Comparison of ENCODE assay signal across 23 cellular contexts in the genomic region with DNA sequence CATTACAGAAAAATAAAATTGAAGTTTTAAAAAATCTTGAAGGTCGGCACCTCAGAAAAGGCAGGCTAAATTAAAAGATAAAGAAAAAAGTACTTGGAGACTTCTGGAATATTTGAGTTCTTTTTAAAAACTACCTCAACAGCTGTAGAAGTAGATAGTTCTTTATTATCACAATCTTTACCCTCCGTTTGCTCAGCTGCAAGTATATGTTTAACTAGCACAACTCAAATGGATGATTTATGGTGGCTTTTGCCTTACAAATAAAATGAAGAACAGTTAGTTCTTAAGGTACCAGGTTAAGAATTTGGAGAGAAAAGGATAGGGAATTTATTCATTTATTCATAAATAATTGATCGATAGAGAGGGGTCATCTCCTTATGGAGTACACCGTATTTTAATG.
"Had no signal": no experiment of that assay in that cellular context is flagged by ENCODE, and none has a peak within 500 bp of the region (broad histone marks: within the 10 kb centered on the region; RNA-seq: fewer than 3 reads in every experiment).

No MANE protein-coding gene starts in this region.

- H3K27ac ChIP-seq: foreskin keratinocyte, left ventricle myocardium inferior, parathyroid adenoma, right lobe of liver, stomach, suprapubic skin, tibial nerve had no signal

- H3K36me3 ChIP-seq: right lobe of liver, stomach, suprapubic skin had no signal

- H3K4me1 Mint-ChIP-seq: activated CD4-positive, alpha-beta T cell treated with anti-CD3 and anti-CD28 coated beads, Interleukin-2, amount 10 ng/mL, durations not matched to agents 24 days and 14 days; activated CD8-positive, alpha-beta memory T cell treated with anti-CD3 and anti-CD28 coated beads, Interleukin-2, amount 10 ng/mL, durations not matched to agents 7 days and 5 days; activated naive CD4-positive, alpha-beta T cell treated with anti-CD3 and anti-CD28 coated beads, Interleukin-2, amount 10 ng/mL, durations not matched to agents 7 days and 5 days; T-helper 17 cell had no signal

- ATAC-seq: activated CD4-positive, CD25-positive, alpha-beta regulatory T cell treated with anti-CD3 and anti-CD28 coated beads, Interleukin-2, amount 50 U/mL, for 24 hours; activated CD8-positive, alpha-beta memory T cell treated with anti-CD3 and anti-CD28 coated beads, Interleukin-2, amount 10 ng/mL, durations not matched to agents 7 days and 5 days; activated CD8-positive, alpha-beta T cell treated with anti-CD3 and anti-CD28 coated beads for 36 hours; foreskin keratinocyte; stimulated activated effector memory CD8-positive, alpha-beta T cell treated with anti-CD3 and anti-CD28 coated beads, Interleukin-12 subunit alpha, Interleukin-12 subunit beta, amount 100 ng/mL, for 72 hours; T-helper 17 cell had no signal

- H3K4me1 ChIP-seq: parathyroid adenoma, right lobe of liver, stomach, tibial nerve had no signal

- H3K9me3 ChIP-seq: suprapubic skin had no signal

- DNase-seq: activated CD8-positive, alpha-beta memory T cell treated with anti-CD3 and anti-CD28 coated beads, Interleukin-2, amount 10 ng/mL, durations not matched to agents 7 days and 5 days; activated effector memory CD4-positive, alpha-beta T cell treated with anti-CD3 and anti-CD28 coated beads, Interleukin-2, amount 50 U/mL, for 16 hours; activated T-cell treated with anti-CD3 and anti-CD28 coated beads for 4 hours; effector CD4-positive, alpha-beta T cell; foreskin keratinocyte; hippocampal formation; kidney glomerular epithelial cell; left ventricle myocardium inferior; nephron progenitor cell; right lobe of liver; stimulated activated CD4-positive, alpha-beta T cell treated with anti-CD3 and anti-CD28 coated beads, Interleukin-2, amount 100 ng/mL, for 24 hours; stomach; T-helper 17 cell had no signal

- H3K4me3 ChIP-seq: left ventricle myocardium inferior, right lobe of liver, skin epidermis, stomach, suprapubic skin, tibial nerve had no signal

- H3K27me3 ChIP-seq: foreskin keratinocyte, right lobe of liver, stomach, suprapubic skin, tibial nerve had no signal

- H3K4me3 Mint-ChIP-seq: activated CD4-positive, alpha-beta T cell treated with anti-CD3 and anti-CD28 coated beads, Interleukin-2, amount 10 ng/mL, durations not matched to agents 24 days and 14 days; activated CD8-positive, alpha-beta memory T cell treated with anti-CD3 and anti-CD28 coated beads, Interleukin-2, amount 10 ng/mL, durations not matched to agents 7 days and 5 days; activated CD8-positive, alpha-beta T cell treated with anti-CD3 and anti-CD28 coated beads for 36 hours; activated naive CD4-positive, alpha-beta T cell treated with anti-CD3 and anti-CD28 coated beads, Interleukin-2, amount 10 ng/mL, durations not matched to agents 7 days and 5 days; dendritic cell treated with granulocyte-macrophage colony-stimulating factor and Interleukin-4, amounts not matched to agents 40 ng/mL and 50 ng/mL, for 4 days; nephron progenitor cell; stimulated activated effector memory CD8-positive, alpha-beta T cell treated with anti-CD3 and anti-CD28 coated beads, Interleukin-12 subunit alpha, Interleukin-12 subunit beta, amount 100 ng/mL, for 72 hours; T-helper 17 cell had no signal

- H3K27ac Mint-ChIP-seq: activated CD4-positive, alpha-beta T cell treated with anti-CD3 and anti-CD28 coated beads, Interleukin-2, amount 10 ng/mL, durations not matched to agents 24 days and 14 days; activated CD8-positive, alpha-beta memory T cell treated with anti-CD3 and anti-CD28 coated beads, Interleukin-2, amount 10 ng/mL, durations not matched to agents 7 days and 5 days; activated CD8-positive, alpha-beta T cell treated with anti-CD3 and anti-CD28 coated beads for 36 hours; activated naive CD4-positive, alpha-beta T cell treated with anti-CD3 and anti-CD28 coated beads, Interleukin-2, amount 10 ng/mL, durations not matched to agents 7 days and 5 days; dendritic cell treated with granulocyte-macrophage colony-stimulating factor and Interleukin-4, amounts not matched to agents 40 ng/mL and 50 ng/mL, for 4 days; nephron progenitor cell; stimulated activated effector memory CD8-positive, alpha-beta T cell treated with anti-CD3 and anti-CD28 coated beads, Interleukin-12 subunit alpha, Interleukin-12 subunit beta, amount 100 ng/mL, for 72 hours; T-helper 17 cell had no signal

- H3K27me3 Mint-ChIP-seq: activated CD4-positive, alpha-beta T cell treated with anti-CD3 and anti-CD28 coated beads, Interleukin-2, amount 10 ng/mL, durations not matched to agents 24 days and 14 days; activated CD8-positive, alpha-beta memory T cell treated with anti-CD3 and anti-CD28 coated beads, Interleukin-2, amount 10 ng/mL, durations not matched to agents 7 days and 5 days; activated CD8-positive, alpha-beta T cell treated with anti-CD3 and anti-CD28 coated beads for 36 hours; activated naive CD4-positive, alpha-beta T cell treated with anti-CD3 and anti-CD28 coated beads, Interleukin-2, amount 10 ng/mL, durations not matched to agents 7 days and 5 days; dendritic cell treated with granulocyte-macrophage colony-stimulating factor and Interleukin-4, amounts not matched to agents 40 ng/mL and 50 ng/mL, for 4 days; T-helper 17 cell had no signal
